Comparison of ENCODE assay signal across 9 cellular contexts in the genomic region with DNA sequence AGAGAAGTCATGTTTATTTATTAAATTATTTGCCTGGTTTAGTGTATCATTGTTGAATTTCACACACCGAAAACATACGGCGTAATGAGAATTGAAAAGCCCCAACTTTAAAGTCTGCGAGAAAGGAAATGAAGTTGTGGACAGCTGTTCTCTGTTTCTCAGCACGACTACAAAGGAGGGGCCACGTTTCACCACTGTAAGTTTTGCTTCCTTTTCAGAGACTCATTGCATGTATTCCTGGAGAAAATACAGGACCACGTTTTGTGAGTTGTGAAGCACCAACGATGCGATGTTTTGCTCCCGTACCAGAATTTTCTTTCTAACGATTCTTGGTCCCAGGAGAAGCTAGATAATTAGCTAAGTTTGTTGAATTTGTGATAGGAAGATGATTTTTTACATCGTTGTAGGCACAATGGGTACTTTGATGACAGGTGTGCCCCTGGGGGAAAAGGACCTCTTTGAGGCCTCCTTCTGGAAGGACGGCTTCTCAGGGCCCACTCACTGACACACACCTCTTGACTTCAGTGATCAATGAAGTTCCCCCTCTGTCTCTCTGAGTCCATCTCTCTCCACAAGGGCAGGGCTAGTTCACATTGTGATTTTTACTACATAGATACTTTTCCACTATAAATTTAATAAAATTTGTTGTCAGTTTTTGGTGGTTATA. TPM values are rescaled to one million over a fixed set of nuclear protein-coding genes. Genes with fewer than 3 reads are reported as not detected.
DNase-seq lines count a peak whose midpoint lies in the region; ATAC-seq and FAIRE-seq lines count a peak whose summit lies in the region.
"Had no signal": no experiment of that assay in that cellular context is flagged by ENCODE, and none has a peak within 500 bp of the region (broad histone marks: within the 10 kb centered on the region; RNA-seq: fewer than 3 reads in every experiment).

No MANE protein-coding gene starts in this region.

- H3K27me3 Mint-ChIP-seq in activated T-cell treated with anti-CD3 and anti-CD28 coated beads, Interleukin-2, amount 50 U/mL, for 24 hours = no peaks in the 10 kb centered on the region
- no peaks in the 10 kb centered on the region for H3K27me3 Mint-ChIP-seq in stimulated activated naive B cell treated with anti-CD40 and anti-IgM and Interleukin-4, amounts not matched to agents 10 μg/mL and 1 μg/mL and 100 μg/mL, for 72 hours

- no peaks in the 10 kb centered on the region for H3K27me3 ChIP-seq in right cardiac atrium (ENCODE audit: control insufficient read depth, insufficient read depth)

- 47% methylated on average over 13 of the region's 13 CpGs for WGBS in right cardiac atrium

- H3K4me3 ChIP-seq in right cardiac atrium (ENCODE audit: low read length) = no peak overlapping the region

- H3K4me1 ChIP-seq in right cardiac atrium (ENCODE audit: control insufficient read depth, insufficient read depth, low read length) = no peaks in the 10 kb centered on the region

- peak overlapping the region; percentile 79 for H3K27ac Mint-ChIP-seq in activated T-cell treated with anti-CD3 and anti-CD28 coated beads, Interleukin-2, amount 50 U/mL, for 24 hours
- H3K27ac Mint-ChIP-seq in stimulated activated naive B cell treated with anti-CD40 and anti-IgM and Interleukin-4, amounts not matched to agents 10 μg/mL and 1 μg/mL and 100 μg/mL, for 72 hours = peak overlapping the region; percentile 56

- H3K4me1 Mint-ChIP-seq in activated T-cell treated with anti-CD3 and anti-CD28 coated beads, Interleukin-2, amount 50 U/mL, for 24 hours (ENCODE audit: low read depth) = peaks cover 90% of the 10 kb centered on the region
- H3K4me1 Mint-ChIP-seq in stimulated activated naive B cell treated with anti-CD40 and anti-IgM and Interleukin-4, amounts not matched to agents 10 μg/mL and 1 μg/mL and 100 μg/mL, for 72 hours = peaks cover 52 to 64% of the 10 kb centered on the region in 2 donors

- H3K36me3 Mint-ChIP-seq in activated T-cell treated with anti-CD3 and anti-CD28 coated beads, Interleukin-2, amount 50 U/mL, for 24 hours (ENCODE audit: low read depth) = peaks cover 19% of the 10 kb centered on the region
- peaks cover 0 to 5% of the 10 kb centered on the region in 2 donors for H3K36me3 Mint-ChIP-seq in stimulated activated naive B cell treated with anti-CD40 and anti-IgM and Interleukin-4, amounts not matched to agents 10 μg/mL and 1 μg/mL and 100 μg/mL, for 72 hours

- ATAC-seq in HG02885 (IDR thresholded peaks at IDR 0.05; ENCODE audit: poor library complexity, unreplicated experiment) = peak; percentile 68
- ATAC-seq in stimulated activated naive B cell treated with anti-CD40 and anti-IgM and Interleukin-4, amounts not matched to agents 10 μg/mL and 1 μg/mL and 100 μg/mL, for 72 hours (replicated peaks) = peak; percentile 64 to 69
- ATAC-seq in right cardiac atrium = no peak

- FAIRE-seq in frontal cortex (lab: Jason Lieb, UNC) = no peak

- H3K27ac ChIP-seq in right cardiac atrium (ENCODE audit: low read length) = no peak overlapping the region

- DNase-seq in activated T-cell treated with anti-CD3 and anti-CD28 coated beads, Interleukin-2, amount 50 U/mL, for 24 hours = no peak
- DNase-seq in activated T-cell treated with anti-CD3 and anti-CD28 coated beads, Interleukin-2, amount 50 U/mL, for 1 hour = no peak
- peak; percentile 57 for DNase-seq in SIG-M5 treated with dmso at 0.1 percent for 504 hours (lab: John Stamatoyannopoulos, UW; ENCODE audit: unreplicated experiment)
- DNase-seq in stimulated activated naive B cell treated with anti-CD40 and anti-IgM and Interleukin-4, amounts not matched to agents 10 μg/mL and 1 μg/mL and 100 μg/mL, for 72 hours = no peak
- DNase-seq in H4 (ENCODE audit: low spot score) = no peak
- DNase-seq in frontal cortex (ENCODE audit: low spot score in 2 of 2) = no peak
- no peak for DNase-seq in right cardiac atrium

- H3K9me3 ChIP-seq in right cardiac atrium (ENCODE audit: control insufficient read depth, low read length) = no peaks in the 10 kb centered on the region

- H3K9me3 Mint-ChIP-seq in activated T-cell treated with anti-CD3 and anti-CD28 coated beads, Interleukin-2, amount 50 U/mL, for 24 hours = no peaks in the 10 kb centered on the region
- H3K9me3 Mint-ChIP-seq in stimulated activated naive B cell treated with anti-CD40 and anti-IgM and Interleukin-4, amounts not matched to agents 10 μg/mL and 1 μg/mL and 100 μg/mL, for 72 hours = peaks cover 3 to 6% of the 10 kb centered on the region in 2 donors

- H3K4me3 Mint-ChIP-seq in activated T-cell treated with anti-CD3 and anti-CD28 coated beads, Interleukin-2, amount 50 U/mL, for 24 hours = peak overlapping the region; percentile 67
- H3K4me3 Mint-ChIP-seq in stimulated activated naive B cell treated with anti-CD40 and anti-IgM and Interleukin-4, amounts not matched to agents 10 μg/mL and 1 μg/mL and 100 μg/mL, for 72 hours = peak overlapping the region; percentile 15 to 29

- intact Hi-C loops in right cardiac atrium (cut with DNase I) = no loop called here

RNA-seq across cellular contexts. Expression of a gene that starts 23.7 kb away (rescaled TPM):
- total RNA-seq in H4 (2014; rRNA removed; shearing (Covaris generic)) = 1.0 and 1.4 TPM in 2 replicates
- total RNA-seq in frontal cortex = 20.0 TPM
- total RNA-seq in right cardiac atrium = 10 to 100 TPM; 27.4 to 50.1 (median 33.8) TPM
- 22.5 TPM for polyA plus RNA-seq in right cardiac atrium
- total RNA-seq: LHCN-M2 had no signal

Comparison
In these comparisons a context has a peak if more than half of its experiments do, and no peak if none do; other contexts are left out.
1. ATAC-seq: peak in HG02885 (single experiment) and stimulated activated naive B cell treated with anti-CD40 and anti-IgM and Interleukin-4, amounts not matched to agents 10 μg/mL and 1 μg/mL and 100 μg/mL, for 72 hours (2 of 2); none in right cardiac atrium (0 of 2).